ENCODE assay signal across 1 cellular context in the genomic region with DNA sequence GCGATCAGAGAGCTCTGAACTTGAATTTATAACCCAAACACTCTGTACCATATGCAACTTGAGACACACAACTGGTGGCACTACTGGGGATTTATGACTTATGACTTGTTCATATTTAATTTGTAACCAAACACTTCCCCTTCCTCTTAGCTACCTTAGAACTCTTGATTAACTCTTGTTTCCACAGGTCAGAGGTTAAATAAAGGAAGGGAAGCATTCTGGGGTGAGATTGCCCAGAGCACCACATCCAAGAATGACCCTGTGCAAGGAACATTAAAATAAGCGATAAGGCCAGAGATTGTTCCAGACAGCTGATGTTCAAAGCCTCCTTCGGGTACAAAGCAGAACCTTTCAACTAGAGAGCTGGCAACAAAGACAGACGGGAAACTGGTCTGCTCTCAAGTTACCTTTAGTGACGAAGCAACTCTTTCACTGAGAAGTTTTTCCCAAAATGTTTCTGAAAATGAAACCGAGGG.
TF ChIP-seq lines count a peak whose summit lies in the region.

No MANE protein-coding gene starts in this region.

TF ChIP-seq in WTC11, 78 proteins besides CTCF, POLR2A, EP300 and RAD21 (continued from another document):
- TF ChIP-seq NFYB (CRISPR knock-in tag; conservative IDR thresholded peaks at IDR 0.05; ENCODE audit: low read depth) (no peak), ZBTB21 (CRISPR knock-in tag; IDR thresholded peaks at IDR 0.05; ENCODE audit: borderline replicate concordance) (no peak), FOXP1 (CRISPR knock-in tag; IDR thresholded peaks at IDR 0.05; ENCODE audit: borderline replicate concordance) (no peak), GRHL2 (CRISPR knock-in tag; IDR thresholded peaks at IDR 0.05; ENCODE audit: insufficient replicate concordance, severe bottlenecking) (no peak), ZNF396 (CRISPR knock-in tag; IDR thresholded peaks at IDR 0.05; ENCODE audit: borderline replicate concordance) (no peak), NR1H2 (CRISPR knock-in tag; IDR thresholded peaks at IDR 0.05) (no peak), ZNF121 (CRISPR knock-in tag; IDR thresholded peaks at IDR 0.05) (no peak), SOX15 (CRISPR knock-in tag; IDR thresholded peaks at IDR 0.05) (no peak), ZNF416 (CRISPR knock-in tag; IDR thresholded peaks at IDR 0.05) (no peak)
- TF ChIP-seq, protein P1, sequence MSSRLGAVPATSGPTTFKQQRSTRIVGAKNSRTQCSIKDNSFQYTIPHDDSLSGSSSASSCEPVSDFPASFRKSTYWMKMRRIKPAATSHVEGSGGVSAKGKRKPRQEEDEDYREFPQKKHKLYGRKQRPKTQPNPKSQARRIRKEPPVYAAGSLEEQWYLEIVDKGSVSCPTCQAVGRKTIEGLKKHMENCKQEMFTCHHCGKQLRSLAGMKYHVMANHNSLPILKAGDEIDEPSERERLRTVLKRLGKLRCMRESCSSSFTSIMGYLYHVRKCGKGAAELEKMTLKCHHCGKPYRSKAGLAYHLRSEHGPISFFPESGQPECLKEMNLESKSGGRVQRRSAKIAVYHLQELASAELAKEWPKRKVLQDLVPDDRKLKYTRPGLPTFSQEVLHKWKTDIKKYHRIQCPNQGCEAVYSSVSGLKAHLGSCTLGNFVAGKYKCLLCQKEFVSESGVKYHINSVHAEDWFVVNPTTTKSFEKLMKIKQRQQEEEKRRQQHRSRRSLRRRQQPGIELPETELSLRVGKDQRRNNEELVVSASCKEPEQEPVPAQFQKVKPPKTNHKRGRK (CRISPR knock-in tag; IDR thresholded peaks at IDR 0.05; ENCODE audit: borderline replicate concordance): no peak
- TF ChIP-seq, protein P2, sequence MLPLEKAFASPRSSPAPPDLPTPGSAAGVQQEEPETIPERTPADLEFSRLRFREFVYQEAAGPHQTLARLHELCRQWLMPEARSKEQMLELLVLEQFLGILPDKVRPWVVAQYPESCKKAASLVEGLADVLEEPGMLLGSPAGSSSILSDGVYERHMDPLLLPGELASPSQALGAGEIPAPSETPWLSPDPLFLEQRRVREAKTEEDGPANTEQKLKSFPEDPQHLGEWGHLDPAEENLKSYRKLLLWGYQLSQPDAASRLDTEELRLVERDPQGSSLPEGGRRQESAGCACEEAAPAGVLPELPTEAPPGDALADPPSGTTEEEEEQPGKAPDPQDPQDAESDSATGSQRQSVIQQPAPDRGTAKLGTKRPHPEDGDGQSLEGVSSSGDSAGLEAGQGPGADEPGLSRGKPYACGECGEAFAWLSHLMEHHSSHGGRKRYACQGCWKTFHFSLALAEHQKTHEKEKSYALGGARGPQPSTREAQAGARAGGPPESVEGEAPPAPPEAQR (CRISPR knock-in tag; IDR thresholded peaks at IDR 0.05): no peak
